8 cellular contexts compared by ENCODE assay signal in genomic region chr7:73520673-73521635, GRCh38. TPM values are rescaled to one million over a fixed set of nuclear protein-coding genes. Genes with fewer than 3 reads are reported as not detected.
A peak's percentile ranks its signal among the peaks of the same experiment; 100 is the strongest.
DNase-seq lines count a peak whose midpoint lies in the region; ATAC-seq and TF ChIP-seq lines count a peak whose summit lies in the region.

No MANE protein-coding gene starts in this region.

- peaks cover 48% of the 10 kb centered on the region for H3K4me1 Mint-ChIP-seq in activated CD8-positive, alpha-beta T cell treated with anti-CD3 and anti-CD28 coated beads for 36 hours (ENCODE audit: low read depth)

- ATAC-seq in activated CD8-positive, alpha-beta T cell treated with anti-CD3 and anti-CD28 coated beads for 36 hours, result no peak

- H3K36me3 ChIP-seq in rectal smooth muscle tissue (ENCODE audit: control insufficient read depth, insufficient read depth, low read length), result peaks cover 3% of the 10 kb centered on the region

- H3K27ac ChIP-seq in rectal smooth muscle tissue (ENCODE audit: low read depth, low read length), result peak overlapping the region; percentile 93

- POLR2A ChIA-PET in activated CD8-positive, alpha-beta T cell treated with anti-CD3 and anti-CD28 coated beads for 36 hours (lab: Charles Lee), result interaction anchor here (0.7 to 4.4 kb wide), 22 partner anchors 8 to 218 kb away, joined by 3 to 32 read pairs (median 4); partner anchors contain the start of genes ABHD11, BCL7B and TBL2

- H3K27ac Mint-ChIP-seq in activated CD8-positive, alpha-beta T cell treated with anti-CD3 and anti-CD28 coated beads for 36 hours, result peak overlapping the region; percentile 95

- TF ChIP-seq CTCF in activated CD8-positive, alpha-beta T cell treated with anti-CD3 and anti-CD28 coated beads for 36 hours (IDR thresholded peaks at IDR 0.05), result no peak

- DNase-seq in DMS 273 (lab: John Stamatoyannopoulos, UW; ENCODE audit: unreplicated experiment) (peak; percentile 70), DMS 273 treated with DMSO at 0.1 percent for 48 hours (lab: John Stamatoyannopoulos, UW) (no peak), HuH-7.5 (ENCODE audit: low spot score) (peak; percentile 23), germinal center (ENCODE audit: low spot score) (peak; percentile 16), midbrain (lab: John Stamatoyannopoulos, UW) (no peak)
- DNase-seq in activated CD8-positive, alpha-beta T cell treated with anti-CD3 and anti-CD28 coated beads for 36 hours, result peak; percentile 29
- no peak for DNase-seq in NK-92 treated with Interleukin-12 subunit alpha and Interleukin-12 subunit beta, amount 100 ng/mL, for 24 hours (lab: John Stamatoyannopoulos, UW)

- peak overlapping the region; percentile 30 for H3K9ac ChIP-seq in rectal smooth muscle tissue (ENCODE audit: low read length)

- peak overlapping the region; percentile 90 for H3K4me3 Mint-ChIP-seq in activated CD8-positive, alpha-beta T cell treated with anti-CD3 and anti-CD28 coated beads for 36 hours

- peaks cover 19% of the 10 kb centered on the region for H3K4me1 ChIP-seq in rectal smooth muscle tissue (ENCODE audit: control insufficient read depth, insufficient read depth, low read length)

- no peaks in the 10 kb centered on the region for H3K9me3 Mint-ChIP-seq in activated CD8-positive, alpha-beta T cell treated with anti-CD3 and anti-CD28 coated beads for 36 hours

- intact Hi-C loops in activated CD8-positive, alpha-beta T cell treated with anti-CD3 and anti-CD28 coated beads for 36 hours (cut with micrococcal nuclease), result loop anchor here (5.0 kb wide), 1 partner anchor 56 kb away; the partner anchor contains the start of gene TBL2

- peaks cover 48% of the 10 kb centered on the region for H3K36me3 Mint-ChIP-seq in activated CD8-positive, alpha-beta T cell treated with anti-CD3 and anti-CD28 coated beads for 36 hours (ENCODE audit: low read depth)

- CTCF ChIA-PET in activated CD8-positive, alpha-beta T cell treated with anti-CD3 and anti-CD28 coated beads for 36 hours (lab: Charles Lee), result interaction anchor here (0.7 to 1.7 kb wide), 6 partner anchors 13 to 214 kb away, joined by 3 to 5 read pairs (median 4); no protein-coding TSS in a partner anchor

- H3K4me3 ChIP-seq in rectal smooth muscle tissue (ENCODE audit: low read length), result peak overlapping the region; percentile 80

- no peaks in the 10 kb centered on the region for H3K27me3 Mint-ChIP-seq in activated CD8-positive, alpha-beta T cell treated with anti-CD3 and anti-CD28 coated beads for 36 hours

- H3K27me3 ChIP-seq in rectal smooth muscle tissue (ENCODE audit: control insufficient read depth, insufficient read depth, low read length), result no peaks in the 10 kb centered on the region

RNA-seq across cellular contexts. Expression of gene BAZ1B, which starts 1.1 kb away (rescaled TPM):
- 10 to 100 TPM; 82.4 to 82.6 TPM for total RNA-seq in activated CD8-positive, alpha-beta T cell treated with anti-CD3 and anti-CD28 coated beads for 36 hours

RNA-seq across cellular contexts. Expression of gene BCL7B, which starts 36.5 kb away (rescaled TPM):
- total RNA-seq in activated CD8-positive, alpha-beta T cell treated with anti-CD3 and anti-CD28 coated beads for 36 hours, result 10 to 100 TPM; 42.9 to 50.6 TPM

RNA-seq across cellular contexts. Expression of gene TBL2, which starts 57.4 kb away (rescaled TPM):
- 10 to 100 TPM; 29.6 to 30.7 TPM for total RNA-seq in activated CD8-positive, alpha-beta T cell treated with anti-CD3 and anti-CD28 coated beads for 36 hours

Comparison
In these comparisons a context has a peak if more than half of its experiments do, and no peak if none do; other contexts are left out.
1. DNase-seq: peak in DMS 273 (single experiment), HuH-7.5 (single experiment), activated CD8-positive, alpha-beta T cell treated with anti-CD3 and anti-CD28 coated beads for 36 hours (single experiment) and germinal center (single experiment); none in DMS 273 treated with DMSO at 0.1 percent for 48 hours (single experiment), NK-92 treated with Interleukin-12 subunit alpha and Interleukin-12 subunit beta, amount 100 ng/mL, for 24 hours (single experiment) and midbrain (single experiment).